Comparison of ENCODE assay signal across 8 cellular contexts in the genomic region with DNA sequence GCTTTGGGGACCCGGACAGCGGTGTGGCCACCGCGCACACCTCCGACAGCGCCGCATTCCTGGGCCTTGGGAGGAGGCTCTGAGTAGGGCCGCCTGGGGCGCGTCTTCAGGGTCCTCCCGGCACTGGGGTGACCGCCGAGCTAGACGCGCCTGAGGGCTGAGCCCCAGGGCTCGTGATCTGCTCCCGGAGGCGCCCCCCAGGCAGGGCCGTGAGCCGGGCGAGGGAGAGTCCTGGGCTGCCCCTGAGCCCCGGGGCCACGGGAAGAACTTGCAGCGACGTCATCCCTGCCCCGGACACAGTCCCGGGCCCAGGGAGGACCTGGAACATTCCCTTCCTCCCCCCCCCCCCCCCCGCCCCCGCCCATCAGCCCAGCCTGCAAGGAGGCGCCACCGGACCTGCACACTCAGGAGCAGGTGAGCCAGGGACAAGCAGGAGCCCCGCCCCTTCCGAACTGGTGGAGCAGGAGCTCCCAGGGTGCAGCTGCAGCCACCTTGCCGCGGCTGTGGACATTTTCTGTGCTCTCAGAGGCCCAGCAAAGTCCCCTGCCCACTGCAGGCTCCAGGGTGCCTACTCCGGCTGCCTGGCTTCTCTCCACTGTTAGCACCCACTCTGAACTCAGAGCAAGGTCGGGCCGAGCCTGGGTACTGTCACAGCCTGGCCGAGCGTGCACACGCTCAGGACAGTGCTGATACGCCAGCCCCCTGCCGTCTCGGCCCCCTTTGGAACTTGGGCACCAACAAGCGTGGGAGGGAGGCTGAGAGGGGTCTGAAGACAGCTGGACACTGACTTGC. TPM values are rescaled to one million over a fixed set of nuclear protein-coding genes. Genes with fewer than 3 reads are reported as not detected.
A peak's percentile ranks its signal among the peaks of the same experiment; 100 is the strongest.
DNase-seq lines count a peak whose midpoint lies in the region; ATAC-seq and TF ChIP-seq lines count a peak whose summit lies in the region.

No MANE protein-coding gene starts in this region.

- H3K4me3 Mint-ChIP-seq in endodermal cell, result peak overlapping the region; percentile 78

- H3K27ac ChIP-seq in SK-N-MC (no peak overlapping the region), endodermal cell (ENCODE audit: low read depth, low read length) (peak overlapping the region; percentile 68), lung (ENCODE audit: low read depth in 1 of 2, low read length in 1 of 2) (peak overlapping the region; percentile 97 to 99), stomach (peak overlapping the region; percentile 95 to 99 (median 98))

- ATAC-seq in lung (ENCODE audit: insufficient read depth, low FRiP score) (peak; percentile 88), GM18520 (IDR thresholded peaks at IDR 0.05; ENCODE audit: unreplicated experiment) (no peak)

- H3K4me1 ChIP-seq in endodermal cell (ENCODE audit: control insufficient read depth, insufficient read depth, low read length), result no peaks in the 10 kb centered on the region
- peaks cover 0 to 3% of the 10 kb centered on the region in 2 donors for H3K4me1 ChIP-seq in lung (ENCODE audit: control insufficient read depth in 2 of 2, insufficient read depth in 2 of 2, low read length in 2 of 2)
- peaks cover 13 to 23% (median 20%) of the 10 kb centered on the region in 4 donors for H3K4me1 ChIP-seq in stomach

- peaks cover 15% of the 10 kb centered on the region for H3K4me1 Mint-ChIP-seq in endodermal cell

- no peaks in the 10 kb centered on the region for H3K36me3 Mint-ChIP-seq in endodermal cell (ENCODE audit: low read depth)

- peak; percentile 16 for DNase-seq in stimulated activated CD4-positive, alpha-beta T cell treated with anti-CD3 and anti-CD28 coated beads, Interleukin-12 subunit alpha, Interleukin-12 subunit beta, amount 100 ng/mL, for 4 hours
- DNase-seq in stimulated activated CD4-positive, alpha-beta T cell treated with anti-CD3 and anti-CD28 coated beads, Interleukin-2, amount 100 ng/mL, for 48 hours, result no peak
- no peak for DNase-seq in SK-N-MC (ENCODE audit: low read depth, low spot score)
- peak; percentile 99 for DNase-seq in endodermal cell
- DNase-seq in lung (ENCODE audit: low spot score), result peak; percentile 89
- DNase-seq in stomach, result peak; percentile 93
- DNase-seq in NCI-H1092 (lab: John Stamatoyannopoulos, UW), result no peak

- TF ChIP-seq POLR2A in stomach (IDR thresholded peaks at IDR 0.05), result peak in 2 of 4 donors; percentile 14 to 71

- H3K9me3 Mint-ChIP-seq in endodermal cell, result no peaks in the 10 kb centered on the region

- peak overlapping the region; percentile 93 for H3K27ac Mint-ChIP-seq in endodermal cell

- intact Hi-C loops in stomach (cut with DNase I; ENCODE audit: low total_unique reads), result no loop called here

- H3K36me3 ChIP-seq in SK-N-MC (ENCODE audit: insufficient read depth, low read length) (no peaks in the 10 kb centered on the region), endodermal cell (ENCODE audit: control insufficient read depth, insufficient read depth, low read length) (no peaks in the 10 kb centered on the region), lung (ENCODE audit: control insufficient read depth in 2 of 2, insufficient read depth in 2 of 2, low read length in 2 of 2) (peaks cover 0 to 6% of the 10 kb centered on the region in 2 donors), stomach (peaks cover 0 to 31% (median 29%) of the 10 kb centered on the region in 4 donors)

- H3K27me3 ChIP-seq in endodermal cell (ENCODE audit: control insufficient read depth, insufficient read depth, low read length, poor library complexity, severe bottlenecking) (no peaks in the 10 kb centered on the region), lung (ENCODE audit: control insufficient read depth, insufficient read depth) (no peaks in the 10 kb centered on the region), stomach (peaks cover 0 to 6% (median 0%) of the 10 kb centered on the region in 3 donors)

- no peak for TF ChIP-seq EP300 in stomach (IDR thresholded peaks at IDR 0.05)

- 24 to 25% methylated on average over 12 to 43 of the region's 45 CpGs for WGBS in endodermal cell (ENCODE audit: insufficient coverage in 1 of 2, insufficient read length in 1 of 2), 2 experiments
- 27 to 38% methylated on average over 37 to 45 of the region's 45 CpGs for WGBS in lung, 2 donors
- WGBS in stomach, 5 donors, result 21 to 52% (median 28%) methylated on average over 10 to 44 of the region's 45 CpGs

- H3K9ac ChIP-seq in SK-N-MC (ENCODE audit: insufficient read length) (no peak overlapping the region), endodermal cell (ENCODE audit: extremely low read depth, low read length, poor library complexity, severe bottlenecking) (peak overlapping the region; percentile 82)

- H3K4me3 ChIP-seq in SK-N-MC (peak overlapping the region; percentile 78), endodermal cell (ENCODE audit: low read length) (peak overlapping the region; percentile 81), lung (peak overlapping the region; percentile 87), stomach (peak overlapping the region; percentile 73 to 83 (median 80))

- peaks cover 6% of the 10 kb centered on the region for H3K27me3 Mint-ChIP-seq in endodermal cell (ENCODE audit: insufficient read depth)

- no peaks in the 10 kb centered on the region for H3K9me3 ChIP-seq in SK-N-MC (ENCODE audit: low read depth, low read length)
- H3K9me3 ChIP-seq in endodermal cell (ENCODE audit: control insufficient read depth, low read length), result peaks cover 8% of the 10 kb centered on the region
- no peaks in the 10 kb centered on the region for H3K9me3 ChIP-seq in lung (ENCODE audit: control insufficient read depth in 2 of 2, insufficient read depth in 1 of 2, low read length in 1 of 2)
- H3K9me3 ChIP-seq in stomach, result no peaks in the 10 kb centered on the region

- TF ChIP-seq CTCF in endodermal cell (conservative IDR thresholded peaks at IDR 0.05), result peak; percentile 8
- no peak for TF ChIP-seq CTCF in lung (IDR thresholded peaks at IDR 0.05; ENCODE audit: control extremely low read depth, extremely low read depth)
- no peak for TF ChIP-seq CTCF in stomach (IDR thresholded peaks at IDR 0.05)

RNA-seq across cellular contexts. Expression of gene A2M, which starts 50.7 kb away (rescaled TPM):
- total RNA-seq in endodermal cell (under 1 TPM in 1 of 2 donors, not detected in 1; 0.66 TPM), lung (1,000 to 10,000 TPM; 1,082 to 2,674 TPM), stomach (100 to 1,000 TPM in 4 of 5 donors, 10 to 100 TPM in 1; 99.9 to 445 (median 197) TPM)
- 84.9 TPM for polyA plus RNA-seq in endodermal cell (2013, experiment 1 of 2)
- 131 TPM for polyA plus RNA-seq in endodermal cell (2013, experiment 2 of 2)
- polyA plus RNA-seq in lung (100 to 1,000 TPM; 377 to 467 TPM), stomach (100 to 1,000 TPM in 1 of 3 donors, 10 to 100 TPM in 2; 47.4 to 104 (median 64.0) TPM)

Comparison
In these comparisons a context has a peak if more than half of its experiments do, and no peak if none do; other contexts are left out.
1. DNase-seq: peak in stimulated activated CD4-positive, alpha-beta T cell treated with anti-CD3 and anti-CD28 coated beads, Interleukin-12 subunit alpha, Interleukin-12 subunit beta, amount 100 ng/mL, for 4 hours (single experiment), endodermal cell (single experiment), lung (single experiment) and stomach (single experiment); none in stimulated activated CD4-positive, alpha-beta T cell treated with anti-CD3 and anti-CD28 coated beads, Interleukin-2, amount 100 ng/mL, for 48 hours (0 of 2), SK-N-MC (single experiment) and NCI-H1092 (single experiment).
2. RNA of gene A2M, which starts 50.7 kb away (total RNA-seq): 1,082 to 2,674 TPM in lung and 99.9 to 445 TPM in stomach; 0.66 TPM in endodermal cell; every median in the first group is over 10 times any median in the second.
3. Peak in every context shown above with its lines, with median percentiles within 50 percentile points of each other: H3K4me3 ChIP-seq.